1 cellular context compared by ENCODE assay signal in the genomic region with DNA sequence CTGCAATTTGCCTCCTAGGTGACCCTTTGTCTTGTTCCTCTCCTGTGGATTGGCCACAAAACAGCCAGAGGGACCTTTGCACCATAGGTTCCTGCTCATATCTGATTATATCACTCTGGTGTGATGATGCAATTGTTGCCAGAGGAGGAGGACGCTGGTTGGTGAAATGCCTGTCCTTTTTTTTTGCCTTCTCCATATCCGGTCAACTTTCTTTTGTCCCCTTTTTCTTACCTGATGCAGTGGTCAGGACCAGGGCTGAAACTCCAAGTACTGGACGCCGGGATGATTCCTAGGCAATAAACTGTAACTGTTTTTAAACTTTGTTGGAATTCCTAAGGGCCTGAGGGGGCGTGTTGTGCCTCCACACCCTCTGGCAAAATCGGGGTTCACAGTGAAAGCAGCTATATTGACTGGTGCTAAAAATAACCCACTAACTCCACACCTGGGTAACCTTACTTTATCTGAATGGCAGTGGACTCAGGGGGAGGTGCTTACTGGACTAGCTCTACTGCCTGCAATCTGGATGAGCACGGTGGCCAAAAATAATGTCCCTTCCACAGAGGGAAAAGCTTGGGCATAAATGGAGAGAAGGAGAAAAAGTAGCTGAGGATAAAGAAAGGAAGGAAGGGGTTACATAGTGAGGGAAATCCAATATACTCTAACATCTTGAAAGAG.
TF ChIP-seq lines count a peak whose summit lies in the region.

No MANE protein-coding gene starts in this region.

TF ChIP-seq in K562, 482 proteins besides CTCF, POLR2A, EP300 and RAD21 (continued from another document):
- TF ChIP-seq, protein P1, sequence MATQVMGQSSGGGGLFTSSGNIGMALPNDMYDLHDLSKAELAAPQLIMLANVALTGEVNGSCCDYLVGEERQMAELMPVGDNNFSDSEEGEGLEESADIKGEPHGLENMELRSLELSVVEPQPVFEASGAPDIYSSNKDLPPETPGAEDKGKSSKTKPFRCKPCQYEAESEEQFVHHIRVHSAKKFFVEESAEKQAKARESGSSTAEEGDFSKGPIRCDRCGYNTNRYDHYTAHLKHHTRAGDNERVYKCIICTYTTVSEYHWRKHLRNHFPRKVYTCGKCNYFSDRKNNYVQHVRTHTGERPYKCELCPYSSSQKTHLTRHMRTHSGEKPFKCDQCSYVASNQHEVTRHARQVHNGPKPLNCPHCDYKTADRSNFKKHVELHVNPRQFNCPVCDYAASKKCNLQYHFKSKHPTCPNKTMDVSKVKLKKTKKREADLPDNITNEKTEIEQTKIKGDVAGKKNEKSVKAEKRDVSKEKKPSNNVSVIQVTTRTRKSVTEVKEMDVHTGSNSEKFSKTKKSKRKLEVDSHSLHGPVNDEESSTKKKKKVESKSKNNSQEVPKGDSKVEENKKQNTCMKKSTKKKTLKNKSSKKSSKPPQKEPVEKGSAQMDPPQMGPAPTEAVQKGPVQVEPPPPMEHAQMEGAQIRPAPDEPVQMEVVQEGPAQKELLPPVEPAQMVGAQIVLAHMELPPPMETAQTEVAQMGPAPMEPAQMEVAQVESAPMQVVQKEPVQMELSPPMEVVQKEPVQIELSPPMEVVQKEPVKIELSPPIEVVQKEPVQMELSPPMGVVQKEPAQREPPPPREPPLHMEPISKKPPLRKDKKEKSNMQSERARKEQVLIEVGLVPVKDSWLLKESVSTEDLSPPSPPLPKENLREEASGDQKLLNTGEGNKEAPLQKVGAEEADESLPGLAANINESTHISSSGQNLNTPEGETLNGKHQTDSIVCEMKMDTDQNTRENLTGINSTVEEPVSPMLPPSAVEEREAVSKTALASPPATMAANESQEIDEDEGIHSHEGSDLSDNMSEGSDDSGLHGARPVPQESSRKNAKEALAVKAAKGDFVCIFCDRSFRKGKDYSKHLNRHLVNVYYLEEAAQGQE (CRISPR knock-in tag; IDR thresholded peaks at IDR 0.05; ENCODE audit: low read depth): no peak
- no peak for TF ChIP-seq SMC3 (conservative IDR thresholded peaks at IDR 0.05; ENCODE audit: insufficient read depth, low read depth, low read length)
- no peak for TF ChIP-seq RUNX1 (IDR thresholded peaks at IDR 0.05; ENCODE audit: low read depth)
- no peak for TF ChIP-seq TBP (optimal IDR thresholded peaks at IDR 0.05; ENCODE audit: low read depth, low read length)
- no peak for TF ChIP-seq ZZZ3 (IDR thresholded peaks at IDR 0.05)
- TF ChIP-seq NR2C2 (CRISPR knock-in tag; IDR thresholded peaks at IDR 0.05): no peak
- peak; percentile 90 for TF ChIP-seq NR2C2 (tag; IDR thresholded peaks at IDR 0.05)
- TF ChIP-seq LCOR (CRISPR knock-in tag; IDR thresholded peaks at IDR 0.05): no peak
- no peak for TF ChIP-seq CC2D1A (IDR thresholded peaks at IDR 0.05)
- no peak for TF ChIP-seq ZNF146 (CRISPR knock-in tag; IDR thresholded peaks at IDR 0.05; ENCODE audit: unreplicated experiment)
- TF ChIP-seq ETV1 (tag; conservative IDR thresholded peaks at IDR 0.05; ENCODE audit: low read depth): peak; percentile 63
- TF ChIP-seq KLF6 (CRISPR knock-in tag; IDR thresholded peaks at IDR 0.05; ENCODE audit: borderline replicate concordance): no peak
- no peak for TF ChIP-seq DNMT1 (IDR thresholded peaks at IDR 0.05)
- peak; percentile 32; the same call in 1 of the 2 replicates for TF ChIP-seq NR2C1 (IDR thresholded peaks at IDR 0.05)
- TF ChIP-seq NR2C1 (tag; IDR thresholded peaks at IDR 0.05): 0 out of 2 replicates have a peak, but pooled peaks have one; percentile 45
- TF ChIP-seq RBM15 (IDR thresholded peaks at IDR 0.05; ENCODE audit: insufficient read depth, low read length): no peak
- TF ChIP-seq DMBX1 (CRISPR knock-in tag; IDR thresholded peaks at IDR 0.05; ENCODE audit: borderline replicate concordance): no peak
- no peak for TF ChIP-seq ZNF212 (CRISPR knock-in tag; IDR thresholded peaks at IDR 0.05)
- peak; percentile 47 to 67; a peak in 2 of 4 replicates for TF ChIP-seq TRIM24 (IDR thresholded peaks at IDR 0.05)
- TF ChIP-seq SRSF9 (IDR thresholded peaks at IDR 0.05; ENCODE audit: borderline replicate concordance, low read depth, low read length): no peak
- TF ChIP-seq ZC3H8 (IDR thresholded peaks at IDR 0.05): no peak
- no peak for TF ChIP-seq GATAD2B (IDR thresholded peaks at IDR 0.05; ENCODE audit: borderline replicate concordance)
- TF ChIP-seq CREB3L1 (IDR thresholded peaks at IDR 0.05; ENCODE audit: borderline replicate concordance, low read depth): no peak
- TF ChIP-seq ZNF311 (CRISPR knock-in tag; IDR thresholded peaks at IDR 0.05): no peak
- TF ChIP-seq, protein P2, sequence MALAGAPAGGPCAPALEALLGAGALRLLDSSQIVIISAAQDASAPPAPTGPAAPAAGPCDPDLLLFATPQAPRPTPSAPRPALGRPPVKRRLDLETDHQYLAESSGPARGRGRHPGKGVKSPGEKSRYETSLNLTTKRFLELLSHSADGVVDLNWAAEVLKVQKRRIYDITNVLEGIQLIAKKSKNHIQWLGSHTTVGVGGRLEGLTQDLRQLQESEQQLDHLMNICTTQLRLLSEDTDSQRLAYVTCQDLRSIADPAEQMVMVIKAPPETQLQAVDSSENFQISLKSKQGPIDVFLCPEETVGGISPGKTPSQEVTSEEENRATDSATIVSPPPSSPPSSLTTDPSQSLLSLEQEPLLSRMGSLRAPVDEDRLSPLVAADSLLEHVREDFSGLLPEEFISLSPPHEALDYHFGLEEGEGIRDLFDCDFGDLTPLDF (CRISPR knock-in tag; IDR thresholded peaks at IDR 0.05): no peak
- TF ChIP-seq SOX6 (IDR thresholded peaks at IDR 0.05): peak; percentile 45; the same call in 1 of the 2 replicates
- TF ChIP-seq DIDO1 (tag; IDR thresholded peaks at IDR 0.05; ENCODE audit: low read depth): no peak
- TF ChIP-seq ZNF140 (CRISPR knock-in tag; IDR thresholded peaks at IDR 0.05): no peak
- TF ChIP-seq FOXA3 (CRISPR knock-in tag; conservative IDR thresholded peaks at IDR 0.05 in 1 of 2, IDR thresholded peaks at IDR 0.05 in 1 of 2): no peak
- TF ChIP-seq GATA2 (CRISPR knock-in tag; IDR thresholded peaks at IDR 0.05): no peak
- no peak for TF ChIP-seq ZBED1 (IDR thresholded peaks at IDR 0.05)
